16 cellular contexts compared by ENCODE assay signal in genomic region chrX:107207089-107207488, GRCh38. TPM values are rescaled to one million over a fixed set of nuclear protein-coding genes. Genes with fewer than 3 reads are reported as not detected.
A peak's percentile ranks its signal among the peaks of the same experiment; 100 is the strongest.
DNase-seq lines count a peak whose midpoint lies in the region; ATAC-seq and TF ChIP-seq lines count a peak whose summit lies in the region.
"Had no signal": no experiment of that assay in that cellular context is flagged by ENCODE, and none has a peak within 500 bp of the region (broad histone marks: within the 10 kb centered on the region; RNA-seq: fewer than 3 reads in every experiment).

No MANE protein-coding gene starts in this region.

- H3K27ac ChIP-seq in CD4-positive, alpha-beta T cell (ENCODE audit: low read depth, low read length): no peak overlapping the region
- no peak overlapping the region for H3K27ac ChIP-seq in PC-9
- H3K27ac ChIP-seq: Peyer's patch had no signal

- H3K36me3 ChIP-seq in PC-9 (ENCODE audit: low read depth) (no peaks in the 10 kb centered on the region), endocrine pancreas (ENCODE audit: control insufficient read depth, insufficient read depth, low read length) (no peaks in the 10 kb centered on the region)
- H3K36me3 ChIP-seq: BE2C, Peyer's patch had no signal

- no peak overlapping the region for H3K9ac ChIP-seq in endocrine pancreas (ENCODE audit: control insufficient read depth, insufficient read depth, low read length)

- H3K79me2 ChIP-seq in PC-9 (ENCODE audit: low read depth): peaks cover 21% of the 10 kb centered on the region

- H2AFZ ChIP-seq in PC-9: peak overlapping the region; percentile 99; the same call in 1 of the 2 replicates

- intact Hi-C loops in CD4-positive, alpha-beta T cell (cut with DNase I, micrococcal nuclease): loop anchor here (5.0 to 10.0 kb wide), 3 partner anchors 82 to 202 kb away; partner anchors contain the start of genes MORC4 (in 1 of the 2) and RBM41 (in 1 of the 2)
- intact Hi-C loops in Calu3 (cut with micrococcal nuclease; ENCODE audit: unreplicated experiment) (loop anchor here (5.0 kb wide), 1 partner anchor 70 kb away; no protein-coding TSS in a partner anchor), PC-9 (cut with micrococcal nuclease; ENCODE audit: unreplicated experiment) (loop anchor here (2.0 to 5.0 kb wide), 2 partner anchors 90 to 206 kb away; partner anchors contain the start of genes MORC4 and RBM41), left cardiac atrium (cut with DNase I) (no loop called here)

- no peaks in the 10 kb centered on the region for H3K36me3 Mint-ChIP-seq in CD4-positive, alpha-beta T cell (ENCODE audit: low read depth)
- H3K36me3 Mint-ChIP-seq in Calu3 (ENCODE audit: insufficient read depth, unreplicated experiment) (peaks cover 24% of the 10 kb centered on the region), T-cell (no peaks in the 10 kb centered on the region)

- H3K9me3 ChIP-seq in CD4-positive, alpha-beta T cell (ENCODE audit: control insufficient read depth, low read length): no peaks in the 10 kb centered on the region
- no peaks in the 10 kb centered on the region for H3K9me3 ChIP-seq in PC-9 (ENCODE audit: insufficient read depth, low read depth)
- no peaks in the 10 kb centered on the region for H3K9me3 ChIP-seq in endocrine pancreas (ENCODE audit: control insufficient read depth, low read length)
- H3K9me3 ChIP-seq: BE2C, Caco-2, Peyer's patch had no signal

- no peaks in the 10 kb centered on the region for H4K20me1 ChIP-seq in PC-9 (ENCODE audit: insufficient read depth)

- no peaks in the 10 kb centered on the region for H3K9me2 ChIP-seq in PC-9 (ENCODE audit: insufficient read depth)

- BruUV-seq in Calu3 (replicated peaks; lab: Mats Ljungman, UMichigan) (no TSS peak), PC-9 (replicated peaks; lab: Mats Ljungman, UMichigan) (no TSS peak)

- no peaks in the 10 kb centered on the region for H3K9me3 Mint-ChIP-seq in CD4-positive, alpha-beta T cell
- H3K9me3 Mint-ChIP-seq in Calu3 (ENCODE audit: low read depth, unreplicated experiment) (no peaks in the 10 kb centered on the region), T-cell (no peaks in the 10 kb centered on the region)

- CTCF ChIA-PET in CD4-positive, alpha-beta T cell (lab: Charles Lee): no interaction called here
- CTCF ChIA-PET in Calu3 (lab: Charles Lee): no interaction called here
- CTCF ChIA-PET in PC-9 (lab: Charles Lee): no interaction called here
- CTCF ChIA-PET in T-cell (lab: Charles Lee): no interaction called here

- peaks cover 12% of the 10 kb centered on the region for H3K4me1 Mint-ChIP-seq in CD4-positive, alpha-beta T cell (ENCODE audit: low read depth)
- H3K4me1 Mint-ChIP-seq in Calu3 (ENCODE audit: low read depth, unreplicated experiment) (no peaks in the 10 kb centered on the region), T-cell (peaks cover 0 to 7% (median 3%) of the 10 kb centered on the region in 3 donors)

- peak overlapping the region; percentile 31 for H3K4me3 Mint-ChIP-seq in CD4-positive, alpha-beta T cell
- H3K4me3 Mint-ChIP-seq in Calu3 (ENCODE audit: low read depth, unreplicated experiment) (no peak overlapping the region), T-cell (peak overlapping the region in 1 of 3 donors; percentile 15)

- H3K4me3 ChIP-seq in PC-9: no peak overlapping the region
- H3K4me3 ChIP-seq in endocrine pancreas (ENCODE audit: control insufficient read depth, insufficient read depth, low read length): peak overlapping the region; percentile 25

- DNase-seq in CD4-positive, alpha-beta T cell: no peak
- DNase-seq in Calu3 (no peak), PC-9 (no peak), T-cell (no peak), NCI-H128 (lab: John Stamatoyannopoulos, UW; ENCODE audit: unreplicated experiment) (no peak), left lobe of liver (ENCODE audit: low spot score) (no peak), left cardiac atrium (no peak)
- DNase-seq: KG1; NK-92 treated with Interleukin-12 subunit alpha and Interleukin-12 subunit beta, amount 100 ng/mL, for 24 hours had no signal

- H3K27me3 Mint-ChIP-seq in CD4-positive, alpha-beta T cell: no peaks in the 10 kb centered on the region
- H3K27me3 Mint-ChIP-seq in Calu3 (ENCODE audit: unreplicated experiment) (no peaks in the 10 kb centered on the region), T-cell (peaks cover 0 to 5% of the 10 kb centered on the region in 2 donors)

- H3F3A ChIP-seq in PC-9 (ENCODE audit: insufficient read depth, low read depth): peaks cover 10% of the 10 kb centered on the region

- no peaks in the 10 kb centered on the region for H3K27me3 ChIP-seq in CD4-positive, alpha-beta T cell (ENCODE audit: control insufficient read depth, insufficient read depth, low read length)
- H3K27me3 ChIP-seq in PC-9 (ENCODE audit: insufficient read depth, low read depth): no peaks in the 10 kb centered on the region
- no peaks in the 10 kb centered on the region for H3K27me3 ChIP-seq in endocrine pancreas (ENCODE audit: control insufficient read depth, insufficient read depth, low read length)
- H3K27me3 ChIP-seq: BE2C, Peyer's patch had no signal

- H3K27ac Mint-ChIP-seq in CD4-positive, alpha-beta T cell: no peak overlapping the region
- peak overlapping the region; percentile 85 for H3K27ac Mint-ChIP-seq in Calu3 (ENCODE audit: unreplicated experiment)
- H3K27ac Mint-ChIP-seq in T-cell: no peak overlapping the region

- peaks cover 13% of the 10 kb centered on the region; the same call in 1 of the 2 replicates for H3K4me1 ChIP-seq in PC-9 (replicated peaks; ENCODE audit: insufficient read depth)
- no peaks in the 10 kb centered on the region for H3K4me1 ChIP-seq in endocrine pancreas (ENCODE audit: control insufficient read depth, insufficient read depth, low read length)
- H3K4me1 ChIP-seq: BE2C, Caco-2, Peyer's patch had no signal

- TF ChIP-seq CTCF in CD4-positive, alpha-beta T cell (IDR thresholded peaks at IDR 0.05): no peak
- no peak for TF ChIP-seq CTCF in Calu3 (IDR thresholded peaks at IDR 0.05; ENCODE audit: unreplicated experiment)
- TF ChIP-seq CTCF in PC-9 (conservative IDR thresholded peaks at IDR 0.05): no peak

- ATAC-seq in CD4-positive, alpha-beta T cell (ENCODE audit: poor library complexity): no peak
- no peak for ATAC-seq in T-cell (replicated peaks in 1 of 4)
- no peak for ATAC-seq in left lobe of liver
- no peak for ATAC-seq in left cardiac atrium

- POLR2A ChIA-PET in CD4-positive, alpha-beta T cell (lab: Charles Lee): no interaction called here
- POLR2A ChIA-PET in PC-9 (lab: Charles Lee; ENCODE audit: unreplicated experiment) (no interaction called here), T-cell (lab: Charles Lee) (no interaction called here)

- 0 out of 2 replicates have a peak overlapping the region, but pooled peaks have one; percentile 89 for H3K4me2 ChIP-seq in PC-9

RNA-seq across cellular contexts. Expression of gene DNAAF6, which starts 0.7 kb away (rescaled TPM):
- total RNA-seq in CD4-positive, alpha-beta T cell: not detected
- total RNA-seq in Calu3 (2022) (not detected in 2 replicates), PC-9 (2021) (not detected in 2 replicates), T-cell (not detected), left lobe of liver (not detected), left cardiac atrium (not detected)
- total RNA-seq: A673, Caco-2, Daoy, H4, Peyer's patch had no signal

RNA-seq across cellular contexts. Expression of gene NUP62CL, which starts 0.9 kb away (rescaled TPM):
- total RNA-seq in CD4-positive, alpha-beta T cell: under 1 TPM; 0.74 to 0.81 TPM
- 14.6 and 18.0 TPM in 2 replicates for total RNA-seq in Calu3 (2022)
- 20.2 and 20.9 TPM in 2 replicates for total RNA-seq in PC-9 (2021)
- 1 to 10 TPM in 4 of 5 donors, under 1 TPM in 1; 0.26 to 4.0 (median 3.7) TPM for total RNA-seq in T-cell
- total RNA-seq in left lobe of liver: 0.53 TPM
- 1 to 10 TPM in 1 of 2 donors, under 1 TPM in 1; 0.29 to 1.3 TPM for total RNA-seq in left cardiac atrium

Comparison
In these comparisons a context has a peak if more than half of its experiments do, and no peak if none do; other contexts are left out.
1. intact Hi-C loops: an anchor here in CD4-positive, alpha-beta T cell (5.0 to 10.0 kb wide), Calu3 (5.0 kb wide) and PC-9 (2.0 to 5.0 kb wide); none called in left cardiac atrium.